2 cellular contexts compared by ENCODE assay signal in genomic region chr15:71069693-71070092, GRCh38.
TF ChIP-seq lines count a peak whose summit lies in the region.

No MANE protein-coding gene starts in this region.

TF ChIP-seq in IMR-90, 13 proteins besides CTCF, POLR2A, EP300 and RAD21 (continued from another document):
- TF ChIP-seq USF2 (IDR thresholded peaks at IDR 0.05; ENCODE audit: low read depth, low read length) (no peak), SMC3 (IDR thresholded peaks at IDR 0.05; ENCODE audit: low read depth, low read length) (no peak), MAFK (IDR thresholded peaks at IDR 0.05; ENCODE audit: low read depth, low read length) (no peak), RCOR1 (IDR thresholded peaks at IDR 0.05; ENCODE audit: insufficient replicate concordance, low read length) (no peak), RFX5 (IDR thresholded peaks at IDR 0.05; ENCODE audit: low read depth, low read length) (no peak), MAZ (IDR thresholded peaks at IDR 0.05; ENCODE audit: borderline replicate concordance, low read depth, low read length) (no peak), ELK1 (IDR thresholded peaks at IDR 0.05; ENCODE audit: borderline replicate concordance, low read depth, low read length) (no peak), CHD1 (IDR thresholded peaks at IDR 0.05; ENCODE audit: low read depth, low read length) (no peak), CEBPB (IDR thresholded peaks at IDR 0.05; ENCODE audit: low read depth, low read length) (no peak)

TF ChIP-seq in WTC11, 78 proteins besides CTCF, POLR2A, EP300 and RAD21 (continued from another document):
- TF ChIP-seq IRF1 (CRISPR knock-in tag; IDR thresholded peaks at IDR 0.05) = no peak
- TF ChIP-seq TCF7 (CRISPR knock-in tag; IDR thresholded peaks at IDR 0.05; ENCODE audit: low read depth) = no peak
- TF ChIP-seq ZSCAN18 (CRISPR knock-in tag; IDR thresholded peaks at IDR 0.05) = no peak
- no peak for TF ChIP-seq KAT7 (CRISPR knock-in tag; IDR thresholded peaks at IDR 0.05; ENCODE audit: borderline replicate concordance)
- TF ChIP-seq ZNF423 (CRISPR knock-in tag; IDR thresholded peaks at IDR 0.05) = no peak
- TF ChIP-seq CBFB (CRISPR knock-in tag; IDR thresholded peaks at IDR 0.05; ENCODE audit: low read depth) = no peak
- TF ChIP-seq ERG (CRISPR knock-in tag; IDR thresholded peaks at IDR 0.05) = no peak
- no peak for TF ChIP-seq ZNF532 (CRISPR knock-in tag; IDR thresholded peaks at IDR 0.05; ENCODE audit: borderline replicate concordance)
- TF ChIP-seq JUN (CRISPR knock-in tag; IDR thresholded peaks at IDR 0.05) = no peak
- TF ChIP-seq ATF6 (CRISPR knock-in tag; IDR thresholded peaks at IDR 0.05) = no peak
- no peak for TF ChIP-seq STAT6 (CRISPR knock-in tag; conservative IDR thresholded peaks at IDR 0.05; ENCODE audit: low read depth)
- TF ChIP-seq E2F1 (CRISPR knock-in tag; IDR thresholded peaks at IDR 0.05) = no peak
- no peak for TF ChIP-seq SOX15 (CRISPR knock-in tag; IDR thresholded peaks at IDR 0.05)
- no peak for TF ChIP-seq USF1 (CRISPR knock-in tag; IDR thresholded peaks at IDR 0.05)
